9 cellular contexts compared by ENCODE assay signal in the genomic region with DNA sequence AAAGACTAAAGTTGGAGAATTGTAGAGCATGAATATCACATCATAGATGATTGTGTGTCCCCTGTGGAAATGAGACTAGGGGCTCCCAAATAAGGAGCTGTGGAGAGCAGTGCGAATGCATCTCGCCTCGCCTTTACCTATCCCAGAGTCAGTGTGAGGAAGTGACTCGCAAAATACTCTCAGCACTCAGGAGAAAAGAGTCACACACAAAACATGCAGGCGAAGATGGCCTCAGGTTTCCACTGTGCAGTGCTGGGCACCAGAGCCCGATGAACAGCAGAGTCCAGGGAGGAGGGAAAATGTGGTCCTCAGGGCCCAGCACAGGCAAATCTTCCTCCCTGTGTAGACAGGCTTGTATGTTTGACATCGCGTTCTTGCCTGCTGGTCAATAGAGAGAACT.
DNase-seq lines count a peak whose midpoint lies in the region; ATAC-seq and TF ChIP-seq lines count a peak whose summit lies in the region.
"Had no signal": no experiment of that assay in that cellular context is flagged by ENCODE, and none has a peak within 500 bp of the region (broad histone marks: within the 10 kb centered on the region; RNA-seq: fewer than 3 reads in every experiment).

No MANE protein-coding gene starts in this region.

- TF ChIP-seq CTCF in MCF 10A (IDR thresholded peaks at IDR 0.05; ENCODE audit: unreplicated experiment), result no peak
- TF ChIP-seq CTCF in mammary epithelial cell (conservative IDR thresholded peaks at IDR 0.05 in 1 of 2, IDR thresholded peaks at IDR 0.05 in 1 of 2; ENCODE audit: extremely low read depth in 1 of 2, insufficient read depth in 1 of 2, low read depth in 1 of 2, low read length in 2 of 2), result no peak
- TF ChIP-seq CTCF in ascending aorta (IDR thresholded peaks at IDR 0.05), result no peak
- no peak for TF ChIP-seq CTCF in transverse colon (IDR thresholded peaks at IDR 0.05)
- no peak for TF ChIP-seq CTCF in nephron progenitor cell (IDR thresholded peaks at IDR 0.05)

- H3K36me3 ChIP-seq in mammary epithelial cell (ENCODE audit: insufficient read depth, low read length), result no peaks in the 10 kb centered on the region
- no peaks in the 10 kb centered on the region for H3K36me3 ChIP-seq in ascending aorta
- no peaks in the 10 kb centered on the region for H3K36me3 ChIP-seq in transverse colon
- H3K36me3 ChIP-seq in H7 (replicated peaks; ENCODE audit: control insufficient read depth, insufficient read depth, low read length), result no peaks in the 10 kb centered on the region

- no peak for TF ChIP-seq EP300 in transverse colon (IDR thresholded peaks at IDR 0.05; ENCODE audit: low read depth)

- no peaks in the 10 kb centered on the region for H3K4me1 ChIP-seq in mammary epithelial cell (ENCODE audit: insufficient read depth, low read length)
- H3K4me1 ChIP-seq in ascending aorta, result no peaks in the 10 kb centered on the region
- H3K4me1 ChIP-seq in transverse colon, result peaks cover 0 to 12% (median 2%) of the 10 kb centered on the region in 4 donors

- no peak for ATAC-seq in memory B cell (ENCODE audit: low read depth)

- dilution Hi-C loops in mammary epithelial cell (cut with HindIII; ENCODE audit: low sequenced_read_pairs), result no loop called here

- in situ Hi-C loops in mammary epithelial cell (cut with MboI; ENCODE audit: low sequenced_read_pairs in 2 of 2), result no loop called here
- in situ Hi-C loops in transverse colon (cut with MboI; ENCODE audit: low pct_ligation_motif_present in 1 of 4, low pct_unique_long_range_greater_than_20kb in 1 of 4, low sequenced_read_pairs in 3 of 4), result no loop called here

- H3K79me2 ChIP-seq in mammary epithelial cell (ENCODE audit: insufficient read depth, low read length), result no peaks in the 10 kb centered on the region

- no peaks in the 10 kb centered on the region for H4K20me1 ChIP-seq in mammary epithelial cell (ENCODE audit: insufficient read depth, low read length)

- no peaks in the 10 kb centered on the region for H3K27me3 Mint-ChIP-seq in MCF 10A (ENCODE audit: insufficient read depth, unreplicated experiment)
- H3K27me3 Mint-ChIP-seq in memory B cell, result peaks cover 2% of the 10 kb centered on the region
- peaks cover 1% of the 10 kb centered on the region for H3K27me3 Mint-ChIP-seq in nephron progenitor cell (ENCODE audit: low read depth, poor library complexity)

- TF ChIP-seq POLR2A in transverse colon (IDR thresholded peaks at IDR 0.05), result no peak

- H3K9me3 ChIP-seq in mammary epithelial cell (replicated peaks; ENCODE audit: insufficient read depth, low read length) (peaks cover 19% of the 10 kb centered on the region), ascending aorta (no peaks in the 10 kb centered on the region), transverse colon (no peaks in the 10 kb centered on the region)

- DNase-seq in MCF 10A (ENCODE audit: unreplicated experiment), result peak; percentile 9
- no peak for DNase-seq in mammary epithelial cell
- no peak for DNase-seq in ascending aorta (ENCODE audit: low spot score in 2 of 2)
- DNase-seq in memory B cell (ENCODE audit: low spot score in 2 of 2), result no peak
- no peak for DNase-seq in transverse colon
- no peak for DNase-seq in H7
- DNase-seq in hepatic stellate cell (ENCODE audit: low spot score), result no peak
- DNase-seq in nephron progenitor cell, result no peak
- DNase-seq: NCI-H187 had no signal

- H3K27me3 ChIP-seq in mammary epithelial cell (ENCODE audit: insufficient read depth, low read length), result no peaks in the 10 kb centered on the region
- no peaks in the 10 kb centered on the region for H3K27me3 ChIP-seq in ascending aorta
- H3K27me3 ChIP-seq in transverse colon, result no peaks in the 10 kb centered on the region
- no peaks in the 10 kb centered on the region for H3K27me3 ChIP-seq in H7 (ENCODE audit: control insufficient read depth, insufficient read depth, low read length)

- H3K27ac ChIP-seq in mammary epithelial cell (ENCODE audit: insufficient read depth, low read depth, low read length) (no peak overlapping the region), ascending aorta (peak overlapping the region; percentile 32 to 49), transverse colon (peak overlapping the region in 3 of 4 donors; percentile 50 to 74 (median 54))

- no peaks in the 10 kb centered on the region for H3K4me1 Mint-ChIP-seq in MCF 10A (ENCODE audit: insufficient read depth, unreplicated experiment)
- peaks cover 12% of the 10 kb centered on the region for H3K4me1 Mint-ChIP-seq in memory B cell
- H3K4me1 Mint-ChIP-seq in nephron progenitor cell, result peaks cover 56% of the 10 kb centered on the region

- H3K9me3 Mint-ChIP-seq in MCF 10A (ENCODE audit: unreplicated experiment) (no peaks in the 10 kb centered on the region), memory B cell (no peaks in the 10 kb centered on the region), nephron progenitor cell (no peaks in the 10 kb centered on the region)

- no peaks in the 10 kb centered on the region for H3K36me3 Mint-ChIP-seq in MCF 10A (ENCODE audit: insufficient read depth, unreplicated experiment)
- H3K36me3 Mint-ChIP-seq in memory B cell, result no peaks in the 10 kb centered on the region
- no peaks in the 10 kb centered on the region for H3K36me3 Mint-ChIP-seq in nephron progenitor cell (ENCODE audit: low read depth)

- CTCF ChIA-PET in MCF 10A (lab: Yijun Ruan, JAX) (no interaction called here), mammary epithelial cell (lab: Charles Lee; ENCODE audit: low non-redundant PET) (no interaction called here)

- intact Hi-C loops in MCF 10A (cut with micrococcal nuclease) (no loop called here), mammary epithelial cell (cut with micrococcal nuclease) (no loop called here), ascending aorta (cut with DNase I) (no loop called here), transverse colon (cut with DNase I; ENCODE audit: low total_unique reads) (no loop called here)

- H3K9ac ChIP-seq in mammary epithelial cell (ENCODE audit: insufficient read depth, low read length), result no peak overlapping the region

- 81% methylated on average over 8 of the region's 8 CpGs for WGBS in mammary epithelial cell (ENCODE audit: low coverage, missing lambda C conversion rate)
- WGBS in transverse colon (ENCODE audit: low coverage in 1 of 2), 2 donors, result 82 to 100% methylated on average over 2 to 8 of the region's 8 CpGs

- H3K27ac Mint-ChIP-seq in MCF 10A (ENCODE audit: low read depth, unreplicated experiment) (no peak overlapping the region), memory B cell (peak overlapping the region; percentile 93), nephron progenitor cell (no peak overlapping the region)

- no peak overlapping the region for H2AFZ ChIP-seq in mammary epithelial cell (ENCODE audit: low read depth, low read length)

- POLR2A ChIA-PET in MCF 10A (lab: Yijun Ruan, JAX), result no interaction called here

- H3K4me2 ChIP-seq in mammary epithelial cell (ENCODE audit: insufficient read depth, low read depth, low read length), result no peak overlapping the region

- BruUV-seq in MCF 10A (replicated peaks; lab: Mats Ljungman, UMichigan) (no TSS peak), mammary epithelial cell (replicated peaks; lab: Mats Ljungman, UMichigan) (no TSS peak)

- H3K4me3 ChIP-seq in mammary epithelial cell (replicated peaks in 1 of 3; ENCODE audit: insufficient read depth in 1 of 3, low read depth in 2 of 3, low read length in 3 of 3), result no peak overlapping the region
- no peak overlapping the region for H3K4me3 ChIP-seq in ascending aorta
- no peak overlapping the region for H3K4me3 ChIP-seq in transverse colon
- H3K4me3 ChIP-seq in H7 (ENCODE audit: insufficient read depth, low read depth, low read length), result no peak overlapping the region

- H3K4me3 Mint-ChIP-seq in MCF 10A (ENCODE audit: unreplicated experiment), result no peak overlapping the region
- no peak overlapping the region for H3K4me3 Mint-ChIP-seq in memory B cell
- no peak overlapping the region for H3K4me3 Mint-ChIP-seq in nephron progenitor cell
